1 cellular context compared by ENCODE assay signal in genomic region chr17:28854457-28855382, GRCh38.
TF ChIP-seq lines count a peak whose summit lies in the region.

TSS of gene ERAL1 (plus strand) at chr17:28855016. CDS start at chr17:28855035, 19 bp downstream.

TF ChIP-seq in K562, 482 proteins besides CTCF, POLR2A, EP300 and RAD21 (continued from another document and continues in another):
- TF ChIP-seq CTBP1 (IDR thresholded peaks at IDR 0.05; ENCODE audit: borderline replicate concordance) = peak; percentile 68
- TF ChIP-seq NFIC (IDR thresholded peaks at IDR 0.05) = peak; percentile 47; the same call in 1 of the 2 replicates
- peak; percentile 67; the same call in 1 of the 2 replicates for TF ChIP-seq ZBTB17 (CRISPR knock-in tag; IDR thresholded peaks at IDR 0.05)
- 0 out of 2 replicates have a peak, but pooled peaks have one; percentile 37 for TF ChIP-seq ZNF431 (CRISPR knock-in tag; IDR thresholded peaks at IDR 0.05)
- peak; percentile 100 for TF ChIP-seq SIN3B (IDR thresholded peaks at IDR 0.05; ENCODE audit: low read depth)
- TF ChIP-seq, protein P1, sequence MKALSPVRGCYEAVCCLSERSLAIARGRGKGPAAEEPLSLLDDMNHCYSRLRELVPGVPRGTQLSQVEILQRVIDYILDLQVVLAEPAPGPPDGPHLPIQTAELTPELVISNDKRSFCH (CRISPR knock-in tag; IDR thresholded peaks at IDR 0.05) = no peak
- TF ChIP-seq, protein P1 (tag; IDR thresholded peaks at IDR 0.05) = peak; percentile 79; the same call in 1 of the 2 replicates
- peak; percentile 95 for TF ChIP-seq EP400 (IDR thresholded peaks at IDR 0.05)
- peak; percentile 44 for TF ChIP-seq GABPA (tag; conservative IDR thresholded peaks at IDR 0.05; ENCODE audit: low read depth)
- TF ChIP-seq SMAD1 (IDR thresholded peaks at IDR 0.05; ENCODE audit: low read depth, low read length, partially characterized antibody) = peak; percentile 70
- peak; percentile 97 for TF ChIP-seq NKRF (IDR thresholded peaks at IDR 0.05; ENCODE audit: borderline replicate concordance)
- TF ChIP-seq HDAC8 (tag; IDR thresholded peaks at IDR 0.05) = peak; percentile 16; the same call in 1 of the 2 replicates
- TF ChIP-seq ZC3H8 (IDR thresholded peaks at IDR 0.05) = no peak
- TF ChIP-seq, protein P2, sequence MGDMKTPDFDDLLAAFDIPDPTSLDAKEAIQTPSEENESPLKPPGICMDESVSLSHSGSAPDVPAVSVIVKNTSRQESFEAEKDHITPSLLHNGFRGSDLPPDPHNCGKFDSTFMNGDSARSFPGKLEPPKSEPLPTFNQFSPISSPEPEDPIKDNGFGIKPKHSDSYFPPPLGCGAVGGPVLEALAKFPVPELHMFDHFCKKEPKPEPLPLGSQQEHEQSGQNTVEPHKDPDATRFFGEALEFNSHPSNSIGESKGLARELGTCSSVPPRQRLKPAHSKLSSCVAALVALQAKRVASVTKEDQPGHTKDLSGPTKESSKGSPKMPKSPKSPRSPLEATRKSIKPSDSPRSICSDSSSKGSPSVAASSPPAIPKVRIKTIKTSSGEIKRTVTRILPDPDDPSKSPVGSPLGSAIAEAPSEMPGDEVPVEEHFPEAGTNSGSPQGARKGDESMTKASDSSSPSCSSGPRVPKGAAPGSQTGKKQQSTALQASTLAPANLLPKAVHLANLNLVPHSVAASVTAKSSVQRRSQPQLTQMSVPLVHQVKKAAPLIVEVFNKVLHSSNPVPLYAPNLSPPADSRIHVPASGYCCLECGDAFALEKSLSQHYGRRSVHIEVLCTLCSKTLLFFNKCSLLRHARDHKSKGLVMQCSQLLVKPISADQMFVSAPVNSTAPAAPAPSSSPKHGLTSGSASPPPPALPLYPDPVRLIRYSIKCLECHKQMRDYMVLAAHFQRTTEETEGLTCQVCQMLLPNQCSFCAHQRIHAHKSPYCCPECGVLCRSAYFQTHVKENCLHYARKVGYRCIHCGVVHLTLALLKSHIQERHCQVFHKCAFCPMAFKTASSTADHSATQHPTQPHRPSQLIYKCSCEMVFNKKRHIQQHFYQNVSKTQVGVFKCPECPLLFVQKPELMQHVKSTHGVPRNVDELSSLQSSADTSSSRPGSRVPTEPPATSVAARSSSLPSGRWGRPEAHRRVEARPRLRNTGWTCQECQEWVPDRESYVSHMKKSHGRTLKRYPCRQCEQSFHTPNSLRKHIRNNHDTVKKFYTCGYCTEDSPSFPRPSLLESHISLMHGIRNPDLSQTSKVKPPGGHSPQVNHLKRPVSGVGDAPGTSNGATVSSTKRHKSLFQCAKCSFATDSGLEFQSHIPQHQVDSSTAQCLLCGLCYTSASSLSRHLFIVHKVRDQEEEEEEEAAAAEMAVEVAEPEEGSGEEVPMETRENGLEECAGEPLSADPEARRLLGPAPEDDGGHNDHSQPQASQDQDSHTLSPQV (IDR thresholded peaks at IDR 0.05) = peak; percentile 61
- peak; percentile 65 to 69 for TF ChIP-seq FOXK2 (conservative IDR thresholded peaks at IDR 0.05 in 1 of 2, IDR thresholded peaks at IDR 0.05 in 1 of 2; ENCODE audit: low read depth in 2 of 2)
- peak; percentile 63; the same call in 1 of the 2 replicates for TF ChIP-seq JUND (IDR thresholded peaks at IDR 0.05; ENCODE audit: borderline replicate concordance, low read depth, low read length)
- peak; percentile 72; the same call in 1 of the 3 replicates for TF ChIP-seq JUND (tag; IDR thresholded peaks at IDR 0.05; ENCODE audit: borderline replicate concordance, low read depth, low read length)
- 0 out of 2 replicates have a peak, but pooled peaks have one; percentile 16 for TF ChIP-seq NR2F6 (CRISPR knock-in tag; IDR thresholded peaks at IDR 0.05)
- TF ChIP-seq, protein P3, sequence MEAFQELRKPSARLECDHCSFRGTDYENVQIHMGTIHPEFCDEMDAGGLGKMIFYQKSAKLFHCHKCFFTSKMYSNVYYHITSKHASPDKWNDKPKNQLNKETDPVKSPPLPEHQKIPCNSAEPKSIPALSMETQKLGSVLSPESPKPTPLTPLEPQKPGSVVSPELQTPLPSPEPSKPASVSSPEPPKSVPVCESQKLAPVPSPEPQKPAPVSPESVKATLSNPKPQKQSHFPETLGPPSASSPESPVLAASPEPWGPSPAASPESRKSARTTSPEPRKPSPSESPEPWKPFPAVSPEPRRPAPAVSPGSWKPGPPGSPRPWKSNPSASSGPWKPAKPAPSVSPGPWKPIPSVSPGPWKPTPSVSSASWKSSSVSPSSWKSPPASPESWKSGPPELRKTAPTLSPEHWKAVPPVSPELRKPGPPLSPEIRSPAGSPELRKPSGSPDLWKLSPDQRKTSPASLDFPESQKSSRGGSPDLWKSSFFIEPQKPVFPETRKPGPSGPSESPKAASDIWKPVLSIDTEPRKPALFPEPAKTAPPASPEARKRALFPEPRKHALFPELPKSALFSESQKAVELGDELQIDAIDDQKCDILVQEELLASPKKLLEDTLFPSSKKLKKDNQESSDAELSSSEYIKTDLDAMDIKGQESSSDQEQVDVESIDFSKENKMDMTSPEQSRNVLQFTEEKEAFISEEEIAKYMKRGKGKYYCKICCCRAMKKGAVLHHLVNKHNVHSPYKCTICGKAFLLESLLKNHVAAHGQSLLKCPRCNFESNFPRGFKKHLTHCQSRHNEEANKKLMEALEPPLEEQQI (IDR thresholded peaks at IDR 0.05) = peak; percentile 58; the same call in 1 of the 2 replicates
- peak; percentile 53; the same call in 1 of the 2 replicates for TF ChIP-seq AFF4 (CRISPR knock-in tag; IDR thresholded peaks at IDR 0.05)
- no peak for TF ChIP-seq ARID2 (IDR thresholded peaks at IDR 0.05)
- TF ChIP-seq, protein P4, sequence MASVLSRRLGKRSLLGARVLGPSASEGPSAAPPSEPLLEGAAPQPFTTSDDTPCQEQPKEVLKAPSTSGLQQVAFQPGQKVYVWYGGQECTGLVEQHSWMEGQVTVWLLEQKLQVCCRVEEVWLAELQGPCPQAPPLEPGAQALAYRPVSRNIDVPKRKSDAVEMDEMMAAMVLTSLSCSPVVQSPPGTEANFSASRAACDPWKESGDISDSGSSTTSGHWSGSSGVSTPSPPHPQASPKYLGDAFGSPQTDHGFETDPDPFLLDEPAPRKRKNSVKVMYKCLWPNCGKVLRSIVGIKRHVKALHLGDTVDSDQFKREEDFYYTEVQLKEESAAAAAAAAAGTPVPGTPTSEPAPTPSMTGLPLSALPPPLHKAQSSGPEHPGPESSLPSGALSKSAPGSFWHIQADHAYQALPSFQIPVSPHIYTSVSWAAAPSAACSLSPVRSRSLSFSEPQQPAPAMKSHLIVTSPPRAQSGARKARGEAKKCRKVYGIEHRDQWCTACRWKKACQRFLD (CRISPR knock-in tag; IDR thresholded peaks at IDR 0.05) = peak; percentile 58; the same call in 1 of the 2 replicates
- TF ChIP-seq ZNF668 (CRISPR knock-in tag; IDR thresholded peaks at IDR 0.05) = 0 out of 2 replicates have a peak, but pooled peaks have one; percentile 4
- TF ChIP-seq FOSL1 (tag; conservative IDR thresholded peaks at IDR 0.05) = peak; percentile 60
- TF ChIP-seq, protein P5, sequence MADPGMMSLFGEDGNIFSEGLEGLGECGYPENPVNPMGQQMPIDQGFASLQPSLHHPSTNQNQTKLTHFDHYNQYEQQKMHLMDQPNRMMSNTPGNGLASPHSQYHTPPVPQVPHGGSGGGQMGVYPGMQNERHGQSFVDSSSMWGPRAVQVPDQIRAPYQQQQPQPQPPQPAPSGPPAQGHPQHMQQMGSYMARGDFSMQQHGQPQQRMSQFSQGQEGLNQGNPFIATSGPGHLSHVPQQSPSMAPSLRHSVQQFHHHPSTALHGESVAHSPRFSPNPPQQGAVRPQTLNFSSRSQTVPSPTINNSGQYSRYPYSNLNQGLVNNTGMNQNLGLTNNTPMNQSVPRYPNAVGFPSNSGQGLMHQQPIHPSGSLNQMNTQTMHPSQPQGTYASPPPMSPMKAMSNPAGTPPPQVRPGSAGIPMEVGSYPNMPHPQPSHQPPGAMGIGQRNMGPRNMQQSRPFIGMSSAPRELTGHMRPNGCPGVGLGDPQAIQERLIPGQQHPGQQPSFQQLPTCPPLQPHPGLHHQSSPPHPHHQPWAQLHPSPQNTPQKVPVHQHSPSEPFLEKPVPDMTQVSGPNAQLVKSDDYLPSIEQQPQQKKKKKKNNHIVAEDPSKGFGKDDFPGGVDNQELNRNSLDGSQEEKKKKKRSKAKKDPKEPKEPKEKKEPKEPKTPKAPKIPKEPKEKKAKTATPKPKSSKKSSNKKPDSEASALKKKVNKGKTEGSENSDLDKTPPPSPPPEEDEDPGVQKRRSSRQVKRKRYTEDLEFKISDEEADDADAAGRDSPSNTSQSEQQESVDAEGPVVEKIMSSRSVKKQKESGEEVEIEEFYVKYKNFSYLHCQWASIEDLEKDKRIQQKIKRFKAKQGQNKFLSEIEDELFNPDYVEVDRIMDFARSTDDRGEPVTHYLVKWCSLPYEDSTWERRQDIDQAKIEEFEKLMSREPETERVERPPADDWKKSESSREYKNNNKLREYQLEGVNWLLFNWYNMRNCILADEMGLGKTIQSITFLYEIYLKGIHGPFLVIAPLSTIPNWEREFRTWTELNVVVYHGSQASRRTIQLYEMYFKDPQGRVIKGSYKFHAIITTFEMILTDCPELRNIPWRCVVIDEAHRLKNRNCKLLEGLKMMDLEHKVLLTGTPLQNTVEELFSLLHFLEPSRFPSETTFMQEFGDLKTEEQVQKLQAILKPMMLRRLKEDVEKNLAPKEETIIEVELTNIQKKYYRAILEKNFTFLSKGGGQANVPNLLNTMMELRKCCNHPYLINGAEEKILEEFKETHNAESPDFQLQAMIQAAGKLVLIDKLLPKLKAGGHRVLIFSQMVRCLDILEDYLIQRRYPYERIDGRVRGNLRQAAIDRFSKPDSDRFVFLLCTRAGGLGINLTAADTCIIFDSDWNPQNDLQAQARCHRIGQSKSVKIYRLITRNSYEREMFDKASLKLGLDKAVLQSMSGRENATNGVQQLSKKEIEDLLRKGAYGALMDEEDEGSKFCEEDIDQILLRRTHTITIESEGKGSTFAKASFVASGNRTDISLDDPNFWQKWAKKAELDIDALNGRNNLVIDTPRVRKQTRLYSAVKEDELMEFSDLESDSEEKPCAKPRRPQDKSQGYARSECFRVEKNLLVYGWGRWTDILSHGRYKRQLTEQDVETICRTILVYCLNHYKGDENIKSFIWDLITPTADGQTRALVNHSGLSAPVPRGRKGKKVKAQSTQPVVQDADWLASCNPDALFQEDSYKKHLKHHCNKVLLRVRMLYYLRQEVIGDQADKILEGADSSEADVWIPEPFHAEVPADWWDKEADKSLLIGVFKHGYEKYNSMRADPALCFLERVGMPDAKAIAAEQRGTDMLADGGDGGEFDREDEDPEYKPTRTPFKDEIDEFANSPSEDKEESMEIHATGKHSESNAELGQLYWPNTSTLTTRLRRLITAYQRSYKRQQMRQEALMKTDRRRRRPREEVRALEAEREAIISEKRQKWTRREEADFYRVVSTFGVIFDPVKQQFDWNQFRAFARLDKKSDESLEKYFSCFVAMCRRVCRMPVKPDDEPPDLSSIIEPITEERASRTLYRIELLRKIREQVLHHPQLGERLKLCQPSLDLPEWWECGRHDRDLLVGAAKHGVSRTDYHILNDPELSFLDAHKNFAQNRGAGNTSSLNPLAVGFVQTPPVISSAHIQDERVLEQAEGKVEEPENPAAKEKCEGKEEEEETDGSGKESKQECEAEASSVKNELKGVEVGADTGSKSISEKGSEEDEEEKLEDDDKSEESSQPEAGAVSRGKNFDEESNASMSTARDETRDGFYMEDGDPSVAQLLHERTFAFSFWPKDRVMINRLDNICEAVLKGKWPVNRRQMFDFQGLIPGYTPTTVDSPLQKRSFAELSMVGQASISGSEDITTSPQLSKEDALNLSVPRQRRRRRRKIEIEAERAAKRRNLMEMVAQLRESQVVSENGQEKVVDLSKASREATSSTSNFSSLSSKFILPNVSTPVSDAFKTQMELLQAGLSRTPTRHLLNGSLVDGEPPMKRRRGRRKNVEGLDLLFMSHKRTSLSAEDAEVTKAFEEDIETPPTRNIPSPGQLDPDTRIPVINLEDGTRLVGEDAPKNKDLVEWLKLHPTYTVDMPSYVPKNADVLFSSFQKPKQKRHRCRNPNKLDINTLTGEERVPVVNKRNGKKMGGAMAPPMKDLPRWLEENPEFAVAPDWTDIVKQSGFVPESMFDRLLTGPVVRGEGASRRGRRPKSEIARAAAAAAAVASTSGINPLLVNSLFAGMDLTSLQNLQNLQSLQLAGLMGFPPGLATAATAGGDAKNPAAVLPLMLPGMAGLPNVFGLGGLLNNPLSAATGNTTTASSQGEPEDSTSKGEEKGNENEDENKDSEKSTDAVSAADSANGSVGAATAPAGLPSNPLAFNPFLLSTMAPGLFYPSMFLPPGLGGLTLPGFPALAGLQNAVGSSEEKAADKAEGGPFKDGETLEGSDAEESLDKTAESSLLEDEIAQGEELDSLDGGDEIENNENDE (IDR thresholded peaks at IDR 0.05; ENCODE audit: low read depth, low read length) = no peak
- peak; percentile 30; the same call in 1 of the 2 replicates for TF ChIP-seq RAD51 (IDR thresholded peaks at IDR 0.05; ENCODE audit: borderline replicate concordance, low read depth)
